In genomic region chr2:156189143-156189542, GRCh38 we compare ENCODE assay signal across 23 cellular contexts.
DNase-seq lines count a peak whose midpoint lies in the region; TF ChIP-seq lines count a peak whose summit lies in the region.
"Had no signal": no experiment of that assay in that cellular context is flagged by ENCODE, and none has a peak within 500 bp of the region (broad histone marks: within the 10 kb centered on the region; RNA-seq: fewer than 3 reads in every experiment).

No MANE protein-coding gene starts in this region.

- H3K36me3 ChIP-seq in stomach (no peaks in the 10 kb centered on the region), PC-9 (ENCODE audit: low read depth) (no peaks in the 10 kb centered on the region)
- H3K36me3 ChIP-seq: heart left ventricle, left ventricle myocardium inferior, neural progenitor cell, SJCRH30, vagina had no signal

- no peaks in the 10 kb centered on the region for H3K9me2 ChIP-seq in PC-9 (ENCODE audit: insufficient read depth)

- intact Hi-C loops in stomach (cut with DNase I; ENCODE audit: low total_unique reads), result no loop called here
- intact Hi-C loops in PC-9 (cut with micrococcal nuclease; ENCODE audit: unreplicated experiment), result loop anchor here (10.0 kb wide), 1 partner anchor 706 kb away; no protein-coding TSS in a partner anchor

- no peak overlapping the region for H3K4me2 ChIP-seq in PC-9
- H3K4me2 ChIP-seq: neural progenitor cell had no signal

- no peak overlapping the region for H3K4me3 ChIP-seq in stomach
- H3K4me3 ChIP-seq in PC-9, result no peak overlapping the region
- H3K4me3 ChIP-seq: heart left ventricle, left ventricle myocardium inferior, neural progenitor cell, SJCRH30, vagina had no signal

- H4K20me1 ChIP-seq in PC-9 (ENCODE audit: insufficient read depth), result no peaks in the 10 kb centered on the region

- TF ChIP-seq EP300 in stomach (IDR thresholded peaks at IDR 0.05), result no peak

- H3K27me3 ChIP-seq in stomach (no peaks in the 10 kb centered on the region), PC-9 (ENCODE audit: insufficient read depth, low read depth) (no peaks in the 10 kb centered on the region)
- H3K27me3 ChIP-seq: heart left ventricle, neural progenitor cell, SJCRH30, vagina had no signal

- H3K4me1 ChIP-seq in stomach, result peaks cover 0 to 19% (median 4%) of the 10 kb centered on the region in 4 donors
- no peaks in the 10 kb centered on the region for H3K4me1 ChIP-seq in PC-9 (replicated peaks; ENCODE audit: insufficient read depth)
- H3K4me1 ChIP-seq: left ventricle myocardium inferior, neural progenitor cell, SJCRH30, vagina had no signal

- DNase-seq in NCI-H1436 (lab: John Stamatoyannopoulos, UW) (peak; percentile 13), NCI-H1436 treated with DMSO at 0.1 percent for 48 hours (lab: John Stamatoyannopoulos, UW) (no peak), NCI-H2081 treated with DMSO at 0.1 percent for 48 hours (lab: John Stamatoyannopoulos, UW) (peak; percentile 46), SHP77 (lab: John Stamatoyannopoulos, UW) (peak; percentile 61 to 71), stomach (peak; percentile 43), MV-4-11 (lab: John Stamatoyannopoulos, UW) (no peak), PC-9 (no peak), AG08395 (ENCODE audit: low spot score) (no peak)
- DNase-seq: 8988T; activated CD4-positive, alpha-beta T cell treated with anti-CD3 and anti-CD28 coated beads, Interleukin-2, amount 50 U/mL, for 1 hour; activated effector memory CD4-positive, alpha-beta T cell treated with Interleukin-2 at 50 U/mL for 16 hours; cortex of kidney; H9; heart left ventricle; KG1; left ventricle myocardium inferior; midbrain; SJCRH30; stimulated activated CD8-positive, alpha-beta memory T cell treated with anti-CD3 and anti-CD28 coated beads, Interleukin-4, amount 100 ng/mL, for 48 hours; substantia nigra; T-helper 17 cell had no signal

- H3K9me3 ChIP-seq in stomach (no peaks in the 10 kb centered on the region), PC-9 (ENCODE audit: insufficient read depth, low read depth) (no peaks in the 10 kb centered on the region)
- H3K9me3 ChIP-seq: heart left ventricle, left ventricle myocardium inferior, SJCRH30, vagina had no signal

- no peaks in the 10 kb centered on the region for H3F3A ChIP-seq in PC-9 (ENCODE audit: insufficient read depth, low read depth)

- BruUV-seq in PC-9 (replicated peaks; lab: Mats Ljungman, UMichigan), result no TSS peak

- no peak for TF ChIP-seq POLR2A in stomach (IDR thresholded peaks at IDR 0.05)

- POLR2A ChIA-PET in PC-9 (lab: Charles Lee; ENCODE audit: unreplicated experiment), result no interaction called here

- no peaks in the 10 kb centered on the region for H3K79me2 ChIP-seq in PC-9 (ENCODE audit: low read depth)

- WGBS in stomach, 5 donors, result 20 to 35% (median 26%) methylated on average over 6 of the region's 6 CpGs

- CTCF ChIA-PET in PC-9 (lab: Charles Lee), result no interaction called here

- H3K27ac ChIP-seq in stomach (peak overlapping the region in 4 of 5 donors; percentile 54 to 68 (median 58)), PC-9 (no peak overlapping the region)
- H3K27ac ChIP-seq: heart left ventricle, left ventricle myocardium inferior, neural progenitor cell, SJCRH30, vagina had no signal

- TF ChIP-seq CTCF in stomach (IDR thresholded peaks at IDR 0.05) (no peak), PC-9 (conservative IDR thresholded peaks at IDR 0.05) (no peak)

- no peak overlapping the region for H2AFZ ChIP-seq in PC-9
- H2AFZ ChIP-seq: neural progenitor cell had no signal

Comparison
In these comparisons a context has a peak if more than half of its experiments do, and no peak if none do; other contexts are left out.
1. DNase-seq: peak in NCI-H1436 (single experiment), NCI-H2081 treated with DMSO at 0.1 percent for 48 hours (single experiment), SHP77 (2 of 2) and stomach (single experiment); none in NCI-H1436 treated with DMSO at 0.1 percent for 48 hours (single experiment), MV-4-11 (single experiment), PC-9 (0 of 2) and AG08395 (single experiment).